Comparison of ENCODE assay signal across 8 cellular contexts in genomic region chr1:112674440-112674985, GRCh38. TPM values are rescaled to one million over a fixed set of nuclear protein-coding genes. Genes with fewer than 3 reads are reported as not detected.
DNase-seq lines count a peak whose midpoint lies in the region; ATAC-seq, FAIRE-seq and TF ChIP-seq lines count a peak whose summit lies in the region.

A gene with protein sequence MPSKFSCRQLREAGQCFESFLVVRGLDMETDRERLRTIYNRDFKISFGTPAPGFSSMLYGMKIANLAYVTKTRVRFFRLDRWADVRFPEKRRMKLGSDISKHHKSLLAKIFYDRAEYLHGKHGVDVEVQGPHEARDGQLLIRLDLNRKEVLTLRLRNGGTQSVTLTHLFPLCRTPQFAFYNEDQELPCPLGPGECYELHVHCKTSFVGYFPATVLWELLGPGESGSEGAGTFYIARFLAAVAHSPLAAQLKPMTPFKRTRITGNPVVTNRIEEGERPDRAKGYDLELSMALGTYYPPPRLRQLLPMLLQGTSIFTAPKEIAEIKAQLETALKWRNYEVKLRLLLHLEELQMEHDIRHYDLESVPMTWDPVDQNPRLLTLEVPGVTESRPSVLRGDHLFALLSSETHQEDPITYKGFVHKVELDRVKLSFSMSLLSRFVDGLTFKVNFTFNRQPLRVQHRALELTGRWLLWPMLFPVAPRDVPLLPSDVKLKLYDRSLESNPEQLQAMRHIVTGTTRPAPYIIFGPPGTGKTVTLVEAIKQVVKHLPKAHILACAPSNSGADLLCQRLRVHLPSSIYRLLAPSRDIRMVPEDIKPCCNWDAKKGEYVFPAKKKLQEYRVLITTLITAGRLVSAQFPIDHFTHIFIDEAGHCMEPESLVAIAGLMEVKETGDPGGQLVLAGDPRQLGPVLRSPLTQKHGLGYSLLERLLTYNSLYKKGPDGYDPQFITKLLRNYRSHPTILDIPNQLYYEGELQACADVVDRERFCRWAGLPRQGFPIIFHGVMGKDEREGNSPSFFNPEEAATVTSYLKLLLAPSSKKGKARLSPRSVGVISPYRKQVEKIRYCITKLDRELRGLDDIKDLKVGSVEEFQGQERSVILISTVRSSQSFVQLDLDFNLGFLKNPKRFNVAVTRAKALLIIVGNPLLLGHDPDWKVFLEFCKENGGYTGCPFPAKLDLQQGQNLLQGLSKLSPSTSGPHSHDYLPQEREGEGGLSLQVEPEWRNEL (plus strand): TSS chr1:112674659. CDS start chr1:112674913, 254 bp downstream.

- FAIRE-seq in pancreas (lab: Jason Lieb, UNC) = no peak

- peaks cover 0 to 4% (median 0%) of the 10 kb centered on the region in 3 donors for H3K36me3 ChIP-seq in pancreas
- peaks cover 5 to 32% (median 15%) of the 10 kb centered on the region in 4 donors for H3K36me3 ChIP-seq in upper lobe of left lung

- peak in 1 of 4 donors; percentile 55 for TF ChIP-seq POLR2A in upper lobe of left lung (IDR thresholded peaks at IDR 0.05)

- H3K4me3 ChIP-seq in pancreas = peak within 1 kb of the TSS; percentile 63 to 94 (median 78)
- peak within 1 kb of the TSS; percentile 74 to 95 (median 88) for H3K4me3 ChIP-seq in upper lobe of left lung

- intact Hi-C loops in Right ventricle myocardium inferior (cut with DNase I) = loop anchor here (2.0 to 10.0 kb wide), 2 partner anchors 26 to 60 kb away; partner anchors contain the start of genes CAPZA1 and ST7L
- intact Hi-C loops in pancreas (cut with DNase I) = no loop called here

- H3K4me1 Mint-ChIP-seq in activated naive CD8-positive, alpha-beta T cell treated with anti-CD3 and anti-CD28 coated beads, Interleukin-2, amount 10 ng/mL, durations not matched to agents 7 days and 5 days = peaks cover 42% of the 10 kb centered on the region

- no peak for TF ChIP-seq EP300 in upper lobe of left lung (IDR thresholded peaks at IDR 0.05)

- H3K4me3 Mint-ChIP-seq in activated naive CD8-positive, alpha-beta T cell treated with anti-CD3 and anti-CD28 coated beads, Interleukin-2, amount 10 ng/mL, durations not matched to agents 7 days and 5 days = peak within 1 kb of the TSS; percentile 97

- DNase-seq in DMS79 (lab: John Stamatoyannopoulos, UW) = peak; percentile 63
- DNase-seq in H4 (ENCODE audit: low spot score) = peak; percentile 53
- DNase-seq in M059J (ENCODE audit: low read depth) = peak; percentile 82
- peak; percentile 57 for DNase-seq in SKM-1 treated with dmso at 0.1 percent for 144 hours (lab: John Stamatoyannopoulos, UW; ENCODE audit: unreplicated experiment)
- DNase-seq in activated naive CD8-positive, alpha-beta T cell treated with anti-CD3 and anti-CD28 coated beads, Interleukin-2, amount 10 ng/mL, durations not matched to agents 7 days and 5 days = peak; percentile 69
- peak; percentile 91 for DNase-seq in Right ventricle myocardium inferior (ENCODE audit: missing footprints)
- DNase-seq in pancreas = peak; percentile 64 to 88 (median 72)
- DNase-seq in upper lobe of left lung = peak; percentile 84 to 93

- H3K27me3 ChIP-seq in pancreas = no peaks in the 10 kb centered on the region
- no peaks in the 10 kb centered on the region for H3K27me3 ChIP-seq in upper lobe of left lung

- POLR2A ChIA-PET in activated naive CD8-positive, alpha-beta T cell treated with anti-CD3 and anti-CD28 coated beads, Interleukin-2, amount 10 ng/mL, durations not matched to agents 7 days and 5 days (lab: Charles Lee) = interaction anchor here (0.7 to 3.9 kb wide), 18 partner anchors 10 to 284 kb away, joined by 3 to 26 read pairs (median 5); partner anchors contain the start of genes CAPZA1, PPM1J, RHOC and SLC16A1

- ATAC-seq in activated naive CD8-positive, alpha-beta T cell treated with anti-CD3 and anti-CD28 coated beads, Interleukin-2, amount 10 ng/mL, durations not matched to agents 7 days and 5 days (ENCODE audit: low read depth) = peak; percentile 80
- peak; percentile 68 for ATAC-seq in Right ventricle myocardium inferior
- ATAC-seq in pancreas = peak; percentile 72 to 83 (median 78)
- ATAC-seq in upper lobe of left lung (ENCODE audit: low FRiP score in 2 of 2) = peak; percentile 84 to 86

- H3K9me3 ChIP-seq in pancreas (no peaks in the 10 kb centered on the region), upper lobe of left lung (no peaks in the 10 kb centered on the region)

- H3K27me3 Mint-ChIP-seq in activated naive CD8-positive, alpha-beta T cell treated with anti-CD3 and anti-CD28 coated beads, Interleukin-2, amount 10 ng/mL, durations not matched to agents 7 days and 5 days = no peaks in the 10 kb centered on the region

- H3K4me1 ChIP-seq in pancreas (peaks cover 0 to 8% (median 5%) of the 10 kb centered on the region in 3 donors), upper lobe of left lung (peaks cover 17 to 28% (median 22%) of the 10 kb centered on the region in 4 donors)

- H3K27ac ChIP-seq in pancreas (peak within 1 kb of the TSS; percentile 71 to 93 (median 76)), upper lobe of left lung (peak within 1 kb of the TSS; percentile 88 to 97 (median 94))

- no peaks in the 10 kb centered on the region for H3K9me3 Mint-ChIP-seq in activated naive CD8-positive, alpha-beta T cell treated with anti-CD3 and anti-CD28 coated beads, Interleukin-2, amount 10 ng/mL, durations not matched to agents 7 days and 5 days

- 0% methylated on average over 28 to 30 of the region's 30 CpGs for WGBS in pancreas, 2 donors
- WGBS in upper lobe of left lung, 2 donors = 0% methylated on average over 12 to 28 of the region's 30 CpGs

- TF ChIP-seq CTCF in pancreas (IDR thresholded peaks at IDR 0.05) (no peak), upper lobe of left lung (IDR thresholded peaks at IDR 0.05) (no peak)

- H3K36me3 Mint-ChIP-seq in activated naive CD8-positive, alpha-beta T cell treated with anti-CD3 and anti-CD28 coated beads, Interleukin-2, amount 10 ng/mL, durations not matched to agents 7 days and 5 days = peaks cover 28% of the 10 kb centered on the region

- peak within 1 kb of the TSS; percentile 97 for H3K27ac Mint-ChIP-seq in activated naive CD8-positive, alpha-beta T cell treated with anti-CD3 and anti-CD28 coated beads, Interleukin-2, amount 10 ng/mL, durations not matched to agents 7 days and 5 days

RNA-seq across cellular contexts. Expression of the gene that starts here (rescaled TPM):
- 31.9 and 42.8 TPM in 2 replicates for total RNA-seq in H4 (2014; rRNA removed; shearing (Covaris generic))
- total RNA-seq in M059J (2014; rRNA removed; shearing (Covaris generic)) = 51.5 and 96.3 TPM in 2 replicates
- total RNA-seq in activated naive CD8-positive, alpha-beta T cell treated with anti-CD3 and anti-CD28 coated beads, Interleukin-2, amount 10 ng/mL, durations not matched to agents 7 days and 5 days = 100 to 1,000 TPM; 124 to 130 TPM
- total RNA-seq in Right ventricle myocardium inferior (16.1 TPM), pancreas (10 to 100 TPM; 17.7 to 43.5 (median 20.4) TPM), upper lobe of left lung (100 to 1,000 TPM in 2 of 6 donors, 10 to 100 TPM in 4; 26.5 to 161 (median 56.0) TPM)
- 10 to 100 TPM; 75.5 to 89.9 TPM for polyA plus RNA-seq in pancreas

Comparison
In these comparisons a context has a peak if more than half of its experiments do, and no peak if none do; other contexts are left out.
1. Peak in every context shown above with its lines: DNase-seq, ATAC-seq, H3K4me3 ChIP-seq and H3K27ac ChIP-seq.